In genomic region chr11:47316501-47316900, GRCh38 we compare ENCODE assay signal across 13 cellular contexts. TPM values are rescaled to one million over a fixed set of nuclear protein-coding genes. Genes with fewer than 3 reads are reported as not detected.
DNase-seq lines count a peak whose midpoint lies in the region; ATAC-seq and TF ChIP-seq lines count a peak whose summit lies in the region.
"Not testable (repeated sequence)": the region's sequence is repeated elsewhere in the genome, so short reads cannot be mapped to it uniquely, and the experiment has no call there.
"Had no signal": no experiment of that assay in that cellular context is flagged by ENCODE, and none has a peak within 500 bp of the region (broad histone marks: within the 10 kb centered on the region; RNA-seq: fewer than 3 reads in every experiment).

No MANE protein-coding gene starts in this region.

- not testable (repeated sequence) for H3K9me3 Mint-ChIP-seq in activated T-helper 17 cell treated with anti-CD3 and anti-CD28 coated beads, Interleukin-2, amount 50 U/mL, for 72 hours; stimulated activated naive CD8-positive, alpha-beta T cell treated with anti-CD3 and anti-CD28 coated beads, Interleukin-15, amount 100 ng/mL, for 72 hours; type B pancreatic cell

- not testable (repeated sequence) for H3K4me2 ChIP-seq in Karpas-422 (ENCODE audit: low read depth, low read length, poor library complexity, severe bottlenecking)

- H3K9me2 ChIP-seq in Karpas-422 (replicated peaks; ENCODE audit: insufficient read depth, low read length) = not testable (repeated sequence)

- peak overlapping the region; percentile 97 for H3K27ac ChIP-seq in Karpas-422 (ENCODE audit: low read length)

- peaks cover 22% of the 10 kb centered on the region; the same call in 1 of the 2 replicates for H3K36me3 ChIP-seq in Karpas-422 (ENCODE audit: insufficient read depth, low read length)

- not testable (repeated sequence) for H3K4me3 ChIP-seq in Karpas-422 (ENCODE audit: low read length)

- H3K27ac Mint-ChIP-seq in activated T-helper 17 cell treated with anti-CD3 and anti-CD28 coated beads, Interleukin-2, amount 50 U/mL, for 72 hours = peak overlapping the region; percentile 49
- H3K27ac Mint-ChIP-seq in stimulated activated naive CD8-positive, alpha-beta T cell treated with anti-CD3 and anti-CD28 coated beads, Interleukin-15, amount 100 ng/mL, for 72 hours = peak overlapping the region; percentile 60 to 81
- not testable (repeated sequence) for H3K27ac Mint-ChIP-seq in type B pancreatic cell

- H2AFZ ChIP-seq in Karpas-422 (ENCODE audit: low read length) = not testable (repeated sequence)

- H3K27me3 ChIP-seq in Karpas-422 (ENCODE audit: low read length) = not testable (repeated sequence)

- H3K9ac ChIP-seq in Karpas-422 (ENCODE audit: low read length) = peak overlapping the region; percentile 48; the same call in 1 of the 2 replicates

- H3K79me2 ChIP-seq in Karpas-422 (ENCODE audit: low read length) = not testable (repeated sequence)

- H4K20me1 ChIP-seq in Karpas-422 (ENCODE audit: insufficient read depth, low read depth, low read length) = not testable (repeated sequence)

- H3K36me3 Mint-ChIP-seq in activated T-helper 17 cell treated with anti-CD3 and anti-CD28 coated beads, Interleukin-2, amount 50 U/mL, for 72 hours (ENCODE audit: low read depth) = peaks cover 92% of the 10 kb centered on the region
- H3K36me3 Mint-ChIP-seq in type B pancreatic cell = not testable (repeated sequence)

- H3K27me3 Mint-ChIP-seq in activated T-helper 17 cell treated with anti-CD3 and anti-CD28 coated beads, Interleukin-2, amount 50 U/mL, for 72 hours; stimulated activated naive CD8-positive, alpha-beta T cell treated with anti-CD3 and anti-CD28 coated beads, Interleukin-15, amount 100 ng/mL, for 72 hours; type B pancreatic cell: not testable (repeated sequence)

- not testable (repeated sequence) for H3K4me1 Mint-ChIP-seq in activated T-helper 17 cell treated with anti-CD3 and anti-CD28 coated beads, Interleukin-2, amount 50 U/mL, for 72 hours; stimulated activated naive CD8-positive, alpha-beta T cell treated with anti-CD3 and anti-CD28 coated beads, Interleukin-15, amount 100 ng/mL, for 72 hours; type B pancreatic cell (ENCODE audit: unreplicated experiment)

- H3K4me1 ChIP-seq in Karpas-422 (ENCODE audit: low read length) = peaks cover 31% of the 10 kb centered on the region

- not testable (repeated sequence) for TF ChIP-seq CTCF in type B pancreatic cell (conservative IDR thresholded peaks at IDR 0.05)

- H3K9me3 ChIP-seq in Karpas-422 (ENCODE audit: low read length) = not testable (repeated sequence)

- ATAC-seq in activated T-helper 17 cell treated with anti-CD3 and anti-CD28 coated beads, Interleukin-2, amount 50 U/mL, for 72 hours (replicated peaks); left lobe of liver; stimulated activated naive CD8-positive, alpha-beta T cell treated with anti-CD3 and anti-CD28 coated beads, Interleukin-15, amount 100 ng/mL, for 72 hours: not testable (repeated sequence)

- not testable (repeated sequence) for DNase-seq in Karpas-422; stimulated activated naive CD8-positive, alpha-beta T cell treated with anti-CD3 and anti-CD28 coated beads, Interleukin-15, amount 100 ng/mL, for 72 hours
- DNase-seq in left lobe of liver (ENCODE audit: low spot score) (peak; percentile 12), mesenteric fat pad (ENCODE audit: low spot score) (peak; percentile 71), type B pancreatic cell (ENCODE audit: extremely low spot score, unreplicated experiment) (peak; percentile 40)

- peak overlapping the region; percentile 28 for H3K4me3 Mint-ChIP-seq in activated T-helper 17 cell treated with anti-CD3 and anti-CD28 coated beads, Interleukin-2, amount 50 U/mL, for 72 hours
- H3K4me3 Mint-ChIP-seq in stimulated activated naive CD8-positive, alpha-beta T cell treated with anti-CD3 and anti-CD28 coated beads, Interleukin-15, amount 100 ng/mL, for 72 hours; type B pancreatic cell: not testable (repeated sequence)

RNA-seq across cellular contexts. Expression of gene MYBPC3, which starts 36.0 kb away (rescaled TPM):
- 0.67 and 0.72 TPM in 2 replicates for total RNA-seq in Karpas-422 (2014; rRNA removed; shearing (Covaris generic); ENCODE audit: low replicate concordance)
- total RNA-seq in activated T-helper 17 cell treated with anti-CD3 and anti-CD28 coated beads, Interleukin-2, amount 50 U/mL, for 72 hours = not detected
- total RNA-seq in left lobe of liver (0.08 TPM), mesenteric fat pad (0.48 TPM), type B pancreatic cell (ENCODE audit: low replicate concordance) (0.40 and 1.8 TPM in 2 replicates)
- total RNA-seq: Calu3; CD4-positive, alpha-beta memory T cell; Daoy; G401; GM23338; H4; H9 had no signal

RNA-seq across cellular contexts. Expression of gene MADD, which starts 46.6 kb away (rescaled TPM):
- total RNA-seq in Karpas-422 (2014; rRNA removed; shearing (Covaris generic); ENCODE audit: low replicate concordance) = 31.2 and 53.5 TPM in 2 replicates
- 100 to 1,000 TPM in 1 of 2 donors, 10 to 100 TPM in 1; 60.1 to 112 TPM for total RNA-seq in activated T-helper 17 cell treated with anti-CD3 and anti-CD28 coated beads, Interleukin-2, amount 50 U/mL, for 72 hours
- total RNA-seq in left lobe of liver (24.4 TPM), mesenteric fat pad (35.7 TPM), type B pancreatic cell (ENCODE audit: low replicate concordance) (41.1 and 47.7 TPM in 2 replicates)

RNA-seq across cellular contexts. Expression of gene NR1H3, which starts 58.7 kb away (rescaled TPM):
- total RNA-seq in Karpas-422 (2014; rRNA removed; shearing (Covaris generic); ENCODE audit: low replicate concordance) = 6.9 and 15.8 TPM in 2 replicates
- 10 to 100 TPM in 1 of 2 donors, 1 to 10 TPM in 1; 7.5 to 12.4 TPM for total RNA-seq in activated T-helper 17 cell treated with anti-CD3 and anti-CD28 coated beads, Interleukin-2, amount 50 U/mL, for 72 hours
- total RNA-seq in left lobe of liver (94.0 TPM), mesenteric fat pad (73.2 TPM), type B pancreatic cell (ENCODE audit: low replicate concordance) (14.2 and 18.9 TPM in 2 replicates)
